Comparison of ENCODE assay signal across 8 cellular contexts in genomic region chr12:53051058-53051880, GRCh38. TPM values are rescaled to one million over a fixed set of nuclear protein-coding genes. Genes with fewer than 3 reads are reported as not detected.
DNase-seq lines count a peak whose midpoint lies in the region; ATAC-seq and TF ChIP-seq lines count a peak whose summit lies in the region.

No MANE protein-coding gene starts in this region.

- in situ Hi-C loops in KBM-7 (cut with MboI; ENCODE audit: low pct_unique_long_range_greater_than_20kb, low sequenced_read_pairs), result loop anchor here (25.0 kb wide), 1 partner anchor 236 kb away; the partner anchor contains the start of genes MYG1 and PFDN5

- H3K27ac ChIP-seq in 22Rv1 (peak overlapping the region; percentile 100), mesodermal cell (ENCODE audit: low read depth, low read length, severe bottlenecking) (no peak overlapping the region), urinary bladder (ENCODE audit: low read depth) (peak overlapping the region; percentile 86)

- peak overlapping the region; percentile 43 for H3K4me3 ChIP-seq in mesodermal cell (ENCODE audit: extremely low read depth, insufficient read depth, low read length, poor library complexity, severe bottlenecking)
- peak overlapping the region; percentile 59 for H3K4me3 ChIP-seq in urinary bladder (ENCODE audit: low read depth, low read length)

- peak; percentile 30 for DNase-seq in KBM-7
- DNase-seq in dedifferentiated amniotic fluid mesenchymal stem cell (ENCODE audit: extremely low spot score), result peak; percentile 26
- DNase-seq in GM19240 (ENCODE audit: insufficient read length, low spot score), result no peak
- DNase-seq in OCI-M2 (lab: John Stamatoyannopoulos, UW; ENCODE audit: unreplicated experiment), result no peak

- ATAC-seq in HG02642 (IDR thresholded peaks at IDR 0.05; ENCODE audit: poor library complexity, unreplicated experiment), result no peak

- H3K4me1 ChIP-seq in mesodermal cell (ENCODE audit: control insufficient read depth, insufficient read depth, low read length, poor library complexity, severe bottlenecking), result peaks cover 59% of the 10 kb centered on the region
- H3K4me1 ChIP-seq in urinary bladder (ENCODE audit: insufficient read depth), result no peaks in the 10 kb centered on the region

- no peaks in the 10 kb centered on the region for H3K9me3 ChIP-seq in mesodermal cell (ENCODE audit: control insufficient read depth, low read length)

- TF ChIP-seq CTCF in 22Rv1 (IDR thresholded peaks at IDR 0.05), result peak; percentile 12; the same call in 1 of the 2 replicates

- WGBS in mesodermal cell (ENCODE audit: insufficient coverage in 2 of 2), 2 experiments, result 64 to 81% methylated on average over 6 to 10 of the region's 11 CpGs
- whole genome bisulfite sequencing in urinary bladder, result 34% methylated on average over 11 of the region's 11 CpGs

- H3K36me3 ChIP-seq in mesodermal cell (ENCODE audit: control insufficient read depth, insufficient read depth, low read length) (peaks cover 4% of the 10 kb centered on the region), urinary bladder (ENCODE audit: insufficient read depth) (no peaks in the 10 kb centered on the region)

RNA-seq across cellular contexts. Expression of gene TNS2, which starts 1.4 kb away (rescaled TPM):
- 30.9 TPM for polyA plus RNA-seq in mesodermal cell (2013, experiment 1 of 2)
- 19.3 TPM for polyA plus RNA-seq in mesodermal cell (2013, experiment 2 of 2)
- 57.9 TPM for total RNA-seq in urinary bladder
- 178 TPM for polyA plus RNA-seq in urinary bladder

RNA-seq across cellular contexts. Expression of gene SPRYD3, which starts 27.9 kb away (rescaled TPM):
- polyA plus RNA-seq in mesodermal cell (2013, experiment 1 of 2), result 9.6 TPM
- 7.3 TPM for polyA plus RNA-seq in mesodermal cell (2013, experiment 2 of 2)
- total RNA-seq in urinary bladder, result 9.0 TPM
- 66.3 TPM for polyA plus RNA-seq in urinary bladder

RNA-seq across cellular contexts. Expression of gene EIF4B, which starts 45.0 kb away (rescaled TPM):
- 346 TPM for polyA plus RNA-seq in mesodermal cell (2013, experiment 1 of 2)
- polyA plus RNA-seq in mesodermal cell (2013, experiment 2 of 2), result 376 TPM
- 743 TPM for total RNA-seq in urinary bladder
- polyA plus RNA-seq in urinary bladder, result 246 TPM

RNA-seq across cellular contexts. Expression of gene IGFBP6, which starts 46.2 kb away (rescaled TPM):
- polyA plus RNA-seq in mesodermal cell (2013, experiment 1 of 2), result 26.4 TPM
- 25.5 TPM for polyA plus RNA-seq in mesodermal cell (2013, experiment 2 of 2)
- total RNA-seq in urinary bladder, result 39.8 TPM
- 461 TPM for polyA plus RNA-seq in urinary bladder

RNA-seq across cellular contexts. Expression of gene SOAT2, which starts 52.0 kb away (rescaled TPM):
- polyA plus RNA-seq in mesodermal cell (2013, experiment 1 of 2), result not detected
- polyA plus RNA-seq in mesodermal cell (2013, experiment 2 of 2), result not detected
- total RNA-seq in urinary bladder, result not detected
- polyA plus RNA-seq in urinary bladder, result 0.30 TPM

Comparison
In these comparisons a context has a peak if more than half of its experiments do, and no peak if none do; other contexts are left out.
1. DNase-seq: peak in KBM-7 (single experiment) and dedifferentiated amniotic fluid mesenchymal stem cell (single experiment); none in GM19240 (single experiment) and OCI-M2 (single experiment).